Comparison of ENCODE assay signal across 1 cellular context in genomic region chr15:98529205-98530145, GRCh38.
TF ChIP-seq lines count a peak whose summit lies in the region.

No MANE protein-coding gene starts in this region.

TF ChIP-seq in HepG2, 621 proteins besides CTCF, POLR2A, EP300 and RAD21 (continued from another document and continues in another):
- no peak for TF ChIP-seq ZNF687 (CRISPR knock-in tag; IDR thresholded peaks at IDR 0.05)
- no peak for TF ChIP-seq ZHX1 (CRISPR knock-in tag; IDR thresholded peaks at IDR 0.05; ENCODE audit: low read depth)
- TF ChIP-seq ELF3 (CRISPR knock-in tag; IDR thresholded peaks at IDR 0.05), result 0 out of 2 replicates have a peak, but pooled peaks have one; percentile 44
- no peak for TF ChIP-seq ZZZ3 (CRISPR knock-in tag; IDR thresholded peaks at IDR 0.05; ENCODE audit: borderline replicate concordance)
- TF ChIP-seq HOXA5 (CRISPR knock-in tag; IDR thresholded peaks at IDR 0.05), result no peak
- no peak for TF ChIP-seq ZFYVE20 (CRISPR knock-in tag; IDR thresholded peaks at IDR 0.05; ENCODE audit: borderline replicate concordance, low read depth)
- TF ChIP-seq ZNF431 (CRISPR knock-in tag; IDR thresholded peaks at IDR 0.05; ENCODE audit: borderline replicate concordance, low read depth), result no peak
- no peak for TF ChIP-seq ZNF629 (CRISPR knock-in tag; conservative IDR thresholded peaks at IDR 0.05)
- no peak for TF ChIP-seq ZNF639 (CRISPR knock-in tag; conservative IDR thresholded peaks at IDR 0.05)
- no peak for TF ChIP-seq MYNN (CRISPR knock-in tag; IDR thresholded peaks at IDR 0.05; ENCODE audit: low read depth)
- 0 out of 2 replicates have a peak, but pooled peaks have one; percentile 19 for TF ChIP-seq PRDM10 (CRISPR knock-in tag; IDR thresholded peaks at IDR 0.05; ENCODE audit: low read depth)
- TF ChIP-seq FOXO4 (CRISPR knock-in tag; conservative IDR thresholded peaks at IDR 0.05), result no peak
- TF ChIP-seq SNAPC2 (CRISPR knock-in tag; IDR thresholded peaks at IDR 0.05), result no peak
- TF ChIP-seq GLMP (CRISPR knock-in tag; IDR thresholded peaks at IDR 0.05; ENCODE audit: borderline replicate concordance), result no peak
- no peak for TF ChIP-seq ELF1 (CRISPR knock-in tag; IDR thresholded peaks at IDR 0.05)
- TF ChIP-seq ZNF746 (CRISPR knock-in tag; IDR thresholded peaks at IDR 0.05), result no peak
- TF ChIP-seq NR2F1 (CRISPR knock-in tag; IDR thresholded peaks at IDR 0.05), result peak; percentile 13 to 72; a peak in 2 of 4 replicates
- no peak for TF ChIP-seq ZNF142 (CRISPR knock-in tag; IDR thresholded peaks at IDR 0.05)
- TF ChIP-seq FOXP1 (IDR thresholded peaks at IDR 0.05), result no peak
- TF ChIP-seq FOXP1 (CRISPR knock-in tag; IDR thresholded peaks at IDR 0.05), result peak; percentile 36; the same call in 1 of the 2 replicates
- no peak for TF ChIP-seq SIN3B (IDR thresholded peaks at IDR 0.05; ENCODE audit: low read length)
- peak; percentile 23 for TF ChIP-seq SAP130 (CRISPR knock-in tag; IDR thresholded peaks at IDR 0.05; ENCODE audit: low read depth)
- no peak for TF ChIP-seq ZNF768 (CRISPR knock-in tag; IDR thresholded peaks at IDR 0.05)
- no peak for TF ChIP-seq SP2 (CRISPR knock-in tag; IDR thresholded peaks at IDR 0.05)
- no peak for TF ChIP-seq ZSCAN25 (CRISPR knock-in tag; IDR thresholded peaks at IDR 0.05)
- TF ChIP-seq IRF2 (CRISPR knock-in tag; IDR thresholded peaks at IDR 0.05), result no peak
- no peak for TF ChIP-seq MEIS1 (CRISPR knock-in tag; IDR thresholded peaks at IDR 0.05; ENCODE audit: borderline replicate concordance)
- TF ChIP-seq NFYB (CRISPR knock-in tag; IDR thresholded peaks at IDR 0.05), result no peak
- no peak for TF ChIP-seq EHMT2 (IDR thresholded peaks at IDR 0.05; ENCODE audit: borderline replicate concordance, low read depth, low read length)
- TF ChIP-seq RXRB (CRISPR knock-in tag; IDR thresholded peaks at IDR 0.05; ENCODE audit: borderline replicate concordance), result peak; percentile 62
- TF ChIP-seq SKIL (CRISPR knock-in tag; IDR thresholded peaks at IDR 0.05; ENCODE audit: borderline replicate concordance), result peak; percentile 34; the same call in 1 of the 2 replicates
- TF ChIP-seq HIVEP1 (CRISPR knock-in tag; IDR thresholded peaks at IDR 0.05), result no peak
- TF ChIP-seq MAFG (CRISPR knock-in tag; IDR thresholded peaks at IDR 0.05), result no peak
- TF ChIP-seq FOSL1 (CRISPR knock-in tag; IDR thresholded peaks at IDR 0.05; ENCODE audit: borderline replicate concordance), result no peak
- TF ChIP-seq ZBTB42 (CRISPR knock-in tag; IDR thresholded peaks at IDR 0.05), result no peak
- no peak for TF ChIP-seq ZFP36L1 (CRISPR knock-in tag; IDR thresholded peaks at IDR 0.05)
- TF ChIP-seq RFXAP (CRISPR knock-in tag; IDR thresholded peaks at IDR 0.05; ENCODE audit: borderline replicate concordance), result no peak
- TF ChIP-seq ZNF180 (CRISPR knock-in tag; IDR thresholded peaks at IDR 0.05; ENCODE audit: borderline replicate concordance, low read depth), result no peak
- TF ChIP-seq RXRA (CRISPR knock-in tag; IDR thresholded peaks at IDR 0.05), result peak; percentile 35; the same call in 1 of the 2 replicates
